Comparison of ENCODE assay signal across 14 cellular contexts in the genomic region with DNA sequence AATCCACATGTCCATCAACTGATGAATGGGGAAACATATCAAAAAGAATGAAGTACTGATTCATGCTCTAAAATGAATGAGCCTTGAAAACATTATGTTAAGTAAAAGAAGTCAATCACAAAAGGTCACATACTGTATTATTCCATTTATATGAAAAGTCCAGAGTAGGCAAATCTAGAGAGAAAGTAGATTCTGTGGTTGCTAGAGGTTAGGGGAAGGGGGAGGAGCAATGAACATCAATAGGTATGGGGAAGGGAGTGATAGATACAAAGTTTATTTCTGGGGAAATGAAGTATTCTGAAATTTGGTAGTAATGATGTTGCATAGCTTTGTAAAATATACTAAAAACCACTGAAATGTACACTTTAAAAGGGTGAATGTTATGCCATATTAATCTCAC. TPM values are rescaled to one million over a fixed set of nuclear protein-coding genes. Genes with fewer than 3 reads are reported as not detected.
DNase-seq lines count a peak whose midpoint lies in the region; ATAC-seq and TF ChIP-seq lines count a peak whose summit lies in the region.
"Had no signal": no experiment of that assay in that cellular context is flagged by ENCODE, and none has a peak within 500 bp of the region (broad histone marks: within the 10 kb centered on the region; RNA-seq: fewer than 3 reads in every experiment).

No MANE protein-coding gene starts in this region.

- no peaks in the 10 kb centered on the region for H3K9me3 Mint-ChIP-seq in activated naive CD4-positive, alpha-beta T cell treated with anti-CD3 and anti-CD28 coated beads, Interleukin-2, amount 50 U/mL, for 24 hours
- no peaks in the 10 kb centered on the region for H3K9me3 Mint-ChIP-seq in activated naive CD4-positive, alpha-beta T cell treated with anti-CD3 and anti-CD28 coated beads for 36 hours
- no peaks in the 10 kb centered on the region for H3K9me3 Mint-ChIP-seq in activated T-helper 17 cell treated with anti-CD3 and anti-CD28 coated beads, Interleukin-2, amount 50 U/mL, for 72 hours
- H3K9me3 Mint-ChIP-seq in stimulated activated effector memory CD8-positive, alpha-beta T cell treated with anti-CD3 and anti-CD28 coated beads, Interleukin-12 subunit alpha, Interleukin-12 subunit beta, amount 100 ng/mL, for 72 hours = no peaks in the 10 kb centered on the region
- H3K9me3 Mint-ChIP-seq: CD4-positive, alpha-beta memory T cell; GM23338 had no signal

- H3K27ac ChIP-seq in breast epithelium = no peak overlapping the region
- H3K27ac ChIP-seq: A549, C4-2B had no signal

- peak overlapping the region; percentile 26 for H3K27ac Mint-ChIP-seq in activated naive CD4-positive, alpha-beta T cell treated with anti-CD3 and anti-CD28 coated beads, Interleukin-2, amount 50 U/mL, for 24 hours
- no peak overlapping the region for H3K27ac Mint-ChIP-seq in activated naive CD4-positive, alpha-beta T cell treated with anti-CD3 and anti-CD28 coated beads for 36 hours
- H3K27ac Mint-ChIP-seq in activated T-helper 17 cell treated with anti-CD3 and anti-CD28 coated beads, Interleukin-2, amount 50 U/mL, for 72 hours = peak overlapping the region; percentile 79
- no peak overlapping the region for H3K27ac Mint-ChIP-seq in stimulated activated effector memory CD8-positive, alpha-beta T cell treated with anti-CD3 and anti-CD28 coated beads, Interleukin-12 subunit alpha, Interleukin-12 subunit beta, amount 100 ng/mL, for 72 hours
- H3K27ac Mint-ChIP-seq: CD4-positive, alpha-beta memory T cell; GM23338 had no signal

- H3K9me3 ChIP-seq in breast epithelium = no peaks in the 10 kb centered on the region
- H3K9me3 ChIP-seq: A549, BE2C had no signal

- CTCF ChIA-PET in activated naive CD4-positive, alpha-beta T cell treated with anti-CD3 and anti-CD28 coated beads for 36 hours (lab: Charles Lee) = interaction anchor here (0.6 kb wide), 1 partner anchor 938 kb away, joined by 5 read pairs; no protein-coding TSS in a partner anchor

- no peaks in the 10 kb centered on the region for H3K27me3 ChIP-seq in breast epithelium
- H3K27me3 ChIP-seq: BE2C had no signal

- peak; percentile 68 for ATAC-seq in activated T-helper 17 cell treated with anti-CD3 and anti-CD28 coated beads, Interleukin-2, amount 50 U/mL, for 72 hours (replicated peaks)
- ATAC-seq in stimulated activated effector memory CD8-positive, alpha-beta T cell treated with anti-CD3 and anti-CD28 coated beads, Interleukin-12 subunit alpha, Interleukin-12 subunit beta, amount 100 ng/mL, for 72 hours = peak; percentile 53
- ATAC-seq in GM21381 (IDR thresholded peaks at IDR 0.05; ENCODE audit: unreplicated experiment) = no peak
- ATAC-seq: A549, GM12878, GM23338 had no signal

- no peak overlapping the region for H3K4me3 ChIP-seq in breast epithelium
- H3K4me3 ChIP-seq: A549, GM12878, GM23338 had no signal

- H3K4me1 Mint-ChIP-seq in activated naive CD4-positive, alpha-beta T cell treated with anti-CD3 and anti-CD28 coated beads, Interleukin-2, amount 50 U/mL, for 24 hours = peaks cover 7% of the 10 kb centered on the region
- peaks cover 8% of the 10 kb centered on the region for H3K4me1 Mint-ChIP-seq in activated naive CD4-positive, alpha-beta T cell treated with anti-CD3 and anti-CD28 coated beads for 36 hours (ENCODE audit: low read depth)
- peaks cover 7% of the 10 kb centered on the region for H3K4me1 Mint-ChIP-seq in activated T-helper 17 cell treated with anti-CD3 and anti-CD28 coated beads, Interleukin-2, amount 50 U/mL, for 72 hours
- H3K4me1 Mint-ChIP-seq in stimulated activated effector memory CD8-positive, alpha-beta T cell treated with anti-CD3 and anti-CD28 coated beads, Interleukin-12 subunit alpha, Interleukin-12 subunit beta, amount 100 ng/mL, for 72 hours = peaks cover 7% of the 10 kb centered on the region

- no peaks in the 10 kb centered on the region for H3K36me3 Mint-ChIP-seq in activated naive CD4-positive, alpha-beta T cell treated with anti-CD3 and anti-CD28 coated beads, Interleukin-2, amount 50 U/mL, for 24 hours
- H3K36me3 Mint-ChIP-seq in activated naive CD4-positive, alpha-beta T cell treated with anti-CD3 and anti-CD28 coated beads for 36 hours (ENCODE audit: low read depth) = no peaks in the 10 kb centered on the region
- H3K36me3 Mint-ChIP-seq in activated T-helper 17 cell treated with anti-CD3 and anti-CD28 coated beads, Interleukin-2, amount 50 U/mL, for 72 hours (ENCODE audit: low read depth) = no peaks in the 10 kb centered on the region
- peaks cover 6% of the 10 kb centered on the region for H3K36me3 Mint-ChIP-seq in stimulated activated effector memory CD8-positive, alpha-beta T cell treated with anti-CD3 and anti-CD28 coated beads, Interleukin-12 subunit alpha, Interleukin-12 subunit beta, amount 100 ng/mL, for 72 hours

- no peak for DNase-seq in activated naive CD4-positive, alpha-beta T cell treated with anti-CD3 and anti-CD28 coated beads for 36 hours
- no peak for DNase-seq in stimulated activated effector memory CD8-positive, alpha-beta T cell treated with anti-CD3 and anti-CD28 coated beads, Interleukin-12 subunit alpha, Interleukin-12 subunit beta, amount 100 ng/mL, for 72 hours (ENCODE audit: low spot score in 2 of 2)
- no peak for DNase-seq in breast epithelium (ENCODE audit: low spot score in 2 of 2)
- DNase-seq: BE2C; CD4-positive, alpha-beta memory T cell; DMS79; H7 had no signal

- no peak overlapping the region for H3K4me3 Mint-ChIP-seq in activated naive CD4-positive, alpha-beta T cell treated with anti-CD3 and anti-CD28 coated beads, Interleukin-2, amount 50 U/mL, for 24 hours
- no peak overlapping the region for H3K4me3 Mint-ChIP-seq in activated naive CD4-positive, alpha-beta T cell treated with anti-CD3 and anti-CD28 coated beads for 36 hours
- peak overlapping the region; percentile 4 for H3K4me3 Mint-ChIP-seq in activated T-helper 17 cell treated with anti-CD3 and anti-CD28 coated beads, Interleukin-2, amount 50 U/mL, for 72 hours
- no peak overlapping the region for H3K4me3 Mint-ChIP-seq in stimulated activated effector memory CD8-positive, alpha-beta T cell treated with anti-CD3 and anti-CD28 coated beads, Interleukin-12 subunit alpha, Interleukin-12 subunit beta, amount 100 ng/mL, for 72 hours
- H3K4me3 Mint-ChIP-seq: CD4-positive, alpha-beta memory T cell; GM23338 had no signal

- no peak for TF ChIP-seq CTCF in breast epithelium (IDR thresholded peaks at IDR 0.05)

- H3K4me1 ChIP-seq in breast epithelium = no peaks in the 10 kb centered on the region
- H3K4me1 ChIP-seq: A549, BE2C had no signal

- no peaks in the 10 kb centered on the region for H3K36me3 ChIP-seq in breast epithelium
- H3K36me3 ChIP-seq: BE2C had no signal

- intact Hi-C loops in activated naive CD4-positive, alpha-beta T cell treated with anti-CD3 and anti-CD28 coated beads for 36 hours (cut with micrococcal nuclease) = loop anchor here (2.0 kb wide), 1 partner anchor 13 kb away; no protein-coding TSS in a partner anchor
- intact Hi-C loops in breast epithelium (cut with DNase I; ENCODE audit: low total_unique reads) = no loop called here

- no peaks in the 10 kb centered on the region for H3K27me3 Mint-ChIP-seq in activated naive CD4-positive, alpha-beta T cell treated with anti-CD3 and anti-CD28 coated beads, Interleukin-2, amount 50 U/mL, for 24 hours
- H3K27me3 Mint-ChIP-seq in activated naive CD4-positive, alpha-beta T cell treated with anti-CD3 and anti-CD28 coated beads for 36 hours (ENCODE audit: low read depth) = no peaks in the 10 kb centered on the region
- no peaks in the 10 kb centered on the region for H3K27me3 Mint-ChIP-seq in activated T-helper 17 cell treated with anti-CD3 and anti-CD28 coated beads, Interleukin-2, amount 50 U/mL, for 72 hours
- H3K27me3 Mint-ChIP-seq: CD4-positive, alpha-beta memory T cell had no signal

- TF ChIP-seq POLR2A in breast epithelium (IDR thresholded peaks at IDR 0.05) = no peak

RNA-seq across cellular contexts. Expression of a gene that starts 14.5 kb away (rescaled TPM):
- 100 to 1,000 TPM in 1 of 2 experiments, 10 to 100 TPM in 1; 95.9 to 105 TPM for total RNA-seq in activated naive CD4-positive, alpha-beta T cell treated with anti-CD3 and anti-CD28 coated beads for 36 hours
- 100 to 1,000 TPM in 1 of 2 donors, 10 to 100 TPM in 1; 71.4 to 107 TPM for total RNA-seq in activated T-helper 17 cell treated with anti-CD3 and anti-CD28 coated beads, Interleukin-2, amount 50 U/mL, for 72 hours
- 100 to 1,000 TPM; 231 to 327 (median 273) TPM for total RNA-seq in breast epithelium

RNA-seq across cellular contexts. Expression of a gene that starts 14.8 kb away (rescaled TPM):
- 100 to 1,000 TPM; 133 to 135 TPM for total RNA-seq in activated naive CD4-positive, alpha-beta T cell treated with anti-CD3 and anti-CD28 coated beads for 36 hours
- 100 to 1,000 TPM; 126 to 139 TPM for total RNA-seq in activated T-helper 17 cell treated with anti-CD3 and anti-CD28 coated beads, Interleukin-2, amount 50 U/mL, for 72 hours
- 100 to 1,000 TPM; 204 to 247 (median 239) TPM for total RNA-seq in breast epithelium

Comparison
In these comparisons a context has a peak if more than half of its experiments do, and no peak if none do; other contexts are left out.
1. H3K27ac Mint-ChIP-seq: peak in activated naive CD4-positive, alpha-beta T cell treated with anti-CD3 and anti-CD28 coated beads, Interleukin-2, amount 50 U/mL, for 24 hours (single experiment) and activated T-helper 17 cell treated with anti-CD3 and anti-CD28 coated beads, Interleukin-2, amount 50 U/mL, for 72 hours (single experiment); none in activated naive CD4-positive, alpha-beta T cell treated with anti-CD3 and anti-CD28 coated beads for 36 hours (single experiment) and stimulated activated effector memory CD8-positive, alpha-beta T cell treated with anti-CD3 and anti-CD28 coated beads, Interleukin-12 subunit alpha, Interleukin-12 subunit beta, amount 100 ng/mL, for 72 hours (single experiment).